ENCODE assay signal across 23 cellular contexts in the genomic region with DNA sequence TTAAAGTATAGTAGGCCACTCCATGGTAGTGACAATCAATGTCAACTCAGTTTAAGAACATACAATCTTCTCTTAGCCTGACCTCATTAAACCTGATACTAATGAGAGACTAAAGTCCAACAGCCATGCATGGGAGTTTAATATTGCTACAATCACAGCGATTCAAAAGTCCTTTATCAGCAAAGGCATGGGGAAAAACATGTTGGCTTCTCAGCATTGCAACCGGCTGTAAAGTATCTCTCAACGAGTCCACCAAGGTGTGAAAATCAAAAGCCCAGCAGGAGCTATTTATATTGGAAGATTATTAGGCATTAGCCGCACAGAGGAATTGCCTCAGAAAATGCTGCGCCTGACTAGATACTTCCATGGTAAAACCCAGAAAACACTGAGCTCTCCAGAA.
"Had no signal": no experiment of that assay in that cellular context is flagged by ENCODE, and none has a peak within 500 bp of the region (broad histone marks: within the 10 kb centered on the region; RNA-seq: fewer than 3 reads in every experiment).

No MANE protein-coding gene starts in this region.

- H3K4me1 ChIP-seq: ascending aorta, body of pancreas, Peyer's patch had no signal

- H3K27ac ChIP-seq: ascending aorta, body of pancreas had no signal

- H3K9me3 ChIP-seq: ascending aorta, body of pancreas, Peyer's patch had no signal

- H3K36me3 Mint-ChIP-seq: activated CD4-positive, alpha-beta memory T cell treated with anti-CD3 and anti-CD28 coated beads for 36 hours; activated naive CD4-positive, alpha-beta T cell treated with anti-CD3 and anti-CD28 coated beads, Interleukin-2, amount 50 U/mL, for 72 hours had no signal

- ATAC-seq: activated naive CD4-positive, alpha-beta T cell treated with anti-CD3 and anti-CD28 coated beads, Interleukin-2, amount 50 U/mL, for 72 hours; activated naive CD8-positive, alpha-beta T cell treated with anti-CD3 and anti-CD28 coated beads, Interleukin-2, amount 50 U/mL, for 24 hours; activated T-cell treated with anti-CD3 and anti-CD28 coated beads, Interleukin-2, amount 50 U/mL, for 4 hours; body of pancreas; T-helper 17 cell had no signal

- H3K36me3 ChIP-seq: ascending aorta, Peyer's patch had no signal

- H3K27me3 ChIP-seq: ascending aorta, body of pancreas, Peyer's patch had no signal

- H3K9me3 Mint-ChIP-seq: activated B cell treated with CpG ODN at 0.5 μM for 24 hours; activated CD4-positive, alpha-beta memory T cell treated with anti-CD3 and anti-CD28 coated beads for 36 hours; activated CD4-positive, alpha-beta T cell treated with anti-CD3 and anti-CD28 coated beads, Interleukin-2, amount 10 ng/mL, durations not matched to agents 7 days and 5 days; activated naive CD4-positive, alpha-beta T cell treated with anti-CD3 and anti-CD28 coated beads, Interleukin-2, amount 50 U/mL, for 72 hours; activated naive CD8-positive, alpha-beta T cell treated with anti-CD3 and anti-CD28 coated beads, Interleukin-2, amount 50 U/mL, for 24 hours; activated T-cell treated with anti-CD3 and anti-CD28 coated beads, Interleukin-2, amount 50 U/mL, for 4 hours had no signal

- H3K4me3 ChIP-seq: ascending aorta, body of pancreas, Peyer's patch had no signal

- DNase-seq: activated B cell treated with CpG ODN at 0.5 μM for 24 hours; activated CD4-positive, alpha-beta memory T cell treated with anti-CD3 and anti-CD28 coated beads for 36 hours; activated CD4-positive, alpha-beta T cell treated with anti-CD3 and anti-CD28 coated beads, Interleukin-2, amount 10 ng/mL, durations not matched to agents 7 days and 5 days; activated CD8-positive, alpha-beta memory T cell treated with anti-CD3 and anti-CD28 coated beads for 24 hours; activated effector memory CD4-positive, alpha-beta T cell treated with anti-CD3 and anti-CD28 coated beads, Interleukin-2, amount 50 U/mL, for 16 hours; activated naive CD4-positive, alpha-beta T cell treated with Interleukin-2 at 50 U/mL for 16 hours; activated naive CD8-positive, alpha-beta T cell treated with anti-CD3 and anti-CD28 coated beads, Interleukin-2, amount 50 U/mL, for 24 hours; activated T-cell treated with anti-CD3 and anti-CD28 coated beads, Interleukin-2, amount 50 U/mL, for 4 hours; amniotic stem cell; body of pancreas; NCI-H1105 treated with DMSO at 0.1 percent for 48 hours; NCI-H1436 treated with DMSO at 0.1 percent for 48 hours; NCI-H187; NCI-H2081; NCI-H510A treated with DMSO at 0.1 percent for 48 hours; NCI-H69; NK-92 treated with Interleukin-12 subunit alpha and Interleukin-12 subunit beta, amount 100 ng/mL, for 24 hours; Peyer's patch; SIG-M5; T-helper 17 cell; T-helper 9 cell had no signal

- H3K27ac Mint-ChIP-seq: activated B cell treated with CpG ODN at 0.5 μM for 24 hours; activated CD4-positive, alpha-beta memory T cell treated with anti-CD3 and anti-CD28 coated beads for 36 hours; activated CD4-positive, alpha-beta T cell treated with anti-CD3 and anti-CD28 coated beads, Interleukin-2, amount 10 ng/mL, durations not matched to agents 7 days and 5 days; activated naive CD4-positive, alpha-beta T cell treated with anti-CD3 and anti-CD28 coated beads, Interleukin-2, amount 50 U/mL, for 72 hours; activated naive CD8-positive, alpha-beta T cell treated with anti-CD3 and anti-CD28 coated beads, Interleukin-2, amount 50 U/mL, for 24 hours; T-helper 17 cell had no signal

- H3K27me3 Mint-ChIP-seq: activated CD4-positive, alpha-beta memory T cell treated with anti-CD3 and anti-CD28 coated beads for 36 hours had no signal

- H3K4me3 Mint-ChIP-seq: activated B cell treated with CpG ODN at 0.5 μM for 24 hours; activated CD4-positive, alpha-beta memory T cell treated with anti-CD3 and anti-CD28 coated beads for 36 hours; activated CD4-positive, alpha-beta T cell treated with anti-CD3 and anti-CD28 coated beads, Interleukin-2, amount 10 ng/mL, durations not matched to agents 7 days and 5 days; activated naive CD8-positive, alpha-beta T cell treated with anti-CD3 and anti-CD28 coated beads, Interleukin-2, amount 50 U/mL, for 24 hours; activated T-cell treated with anti-CD3 and anti-CD28 coated beads, Interleukin-2, amount 50 U/mL, for 4 hours; T-helper 17 cell had no signal

- H3K4me1 Mint-ChIP-seq: activated B cell treated with CpG ODN at 0.5 μM for 24 hours; activated CD4-positive, alpha-beta T cell treated with anti-CD3 and anti-CD28 coated beads, Interleukin-2, amount 10 ng/mL, durations not matched to agents 7 days and 5 days; activated naive CD8-positive, alpha-beta T cell treated with anti-CD3 and anti-CD28 coated beads, Interleukin-2, amount 50 U/mL, for 24 hours had no signal
